15 cellular contexts compared by ENCODE assay signal in the genomic region with DNA sequence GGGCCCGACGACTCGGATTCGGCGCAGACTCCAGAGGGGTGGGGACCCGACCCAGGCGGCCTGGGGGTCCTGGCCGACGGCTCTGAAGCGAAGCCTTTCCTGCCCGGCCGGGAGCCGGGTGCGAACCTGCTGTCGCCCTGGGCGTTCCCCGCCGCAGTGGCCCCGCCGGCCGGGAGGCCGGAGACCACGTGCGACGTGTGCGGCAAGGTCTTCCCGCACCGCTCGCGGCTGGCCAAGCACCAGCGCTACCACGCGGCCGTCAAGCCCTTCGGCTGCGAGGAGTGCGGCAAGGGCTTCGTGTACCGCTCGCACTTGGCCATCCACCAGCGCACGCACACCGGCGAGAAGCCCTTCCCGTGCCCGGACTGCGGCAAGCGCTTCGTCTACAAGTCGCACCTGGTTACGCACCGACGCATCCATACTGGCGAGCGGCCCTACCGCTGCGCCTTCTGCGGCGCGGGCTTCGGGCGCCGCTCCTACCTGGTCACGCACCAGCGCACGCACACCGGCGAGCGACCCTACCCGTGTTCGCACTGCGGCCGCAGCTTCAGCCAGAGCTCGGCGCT.
"Had no signal": no experiment of that assay in that cellular context is flagged by ENCODE, and none has a peak within 500 bp of the region (broad histone marks: within the 10 kb centered on the region; RNA-seq: fewer than 3 reads in every experiment).

No MANE protein-coding gene starts in this region.

- H3K4me1 ChIP-seq: foreskin keratinocyte, stomach, uterus had no signal

- ATAC-seq: activated T-cell treated with anti-CD3 and anti-CD28 coated beads, Interleukin-2, amount 50 U/mL, for 4 hours; foreskin keratinocyte had no signal

- H3K4me3 ChIP-seq: skin epidermis, stomach, uterus had no signal

- FAIRE-seq: astrocyte, colon, islet of Langerhans, TTC549 had no signal

- H3K27me3 ChIP-seq: foreskin keratinocyte, stomach, uterus had no signal

- H3K9me3 ChIP-seq: uterus had no signal

- DNase-seq: activated CD4-positive, alpha-beta T cell treated with anti-CD3 and anti-CD28 coated beads, Interleukin-2, amount 50 U/mL, for 1 hour; activated naive CD4-positive, alpha-beta T cell; activated T-cell treated with anti-CD3 and anti-CD28 coated beads, Interleukin-2, amount 50 U/mL, for 4 hours; foreskin keratinocyte; mesendoderm; nephron progenitor cell; stimulated activated CD4-positive, alpha-beta T cell treated with anti-CD3 and anti-CD28 coated beads, Interleukin-4, amount 100 ng/mL, for 4 hours; stomach; T-helper 2 cell; uterus had no signal

- H3K36me3 ChIP-seq: uterus had no signal

- H3K27ac ChIP-seq: foreskin keratinocyte, skin epidermis, stomach, uterus had no signal
